8 cellular contexts compared by ENCODE assay signal in genomic region chr6:116876635-116877611, GRCh38. TPM values are rescaled to one million over a fixed set of nuclear protein-coding genes. Genes with fewer than 3 reads are reported as not detected.
DNase-seq lines count a peak whose midpoint lies in the region; ATAC-seq and TF ChIP-seq lines count a peak whose summit lies in the region.

A gene with protein sequence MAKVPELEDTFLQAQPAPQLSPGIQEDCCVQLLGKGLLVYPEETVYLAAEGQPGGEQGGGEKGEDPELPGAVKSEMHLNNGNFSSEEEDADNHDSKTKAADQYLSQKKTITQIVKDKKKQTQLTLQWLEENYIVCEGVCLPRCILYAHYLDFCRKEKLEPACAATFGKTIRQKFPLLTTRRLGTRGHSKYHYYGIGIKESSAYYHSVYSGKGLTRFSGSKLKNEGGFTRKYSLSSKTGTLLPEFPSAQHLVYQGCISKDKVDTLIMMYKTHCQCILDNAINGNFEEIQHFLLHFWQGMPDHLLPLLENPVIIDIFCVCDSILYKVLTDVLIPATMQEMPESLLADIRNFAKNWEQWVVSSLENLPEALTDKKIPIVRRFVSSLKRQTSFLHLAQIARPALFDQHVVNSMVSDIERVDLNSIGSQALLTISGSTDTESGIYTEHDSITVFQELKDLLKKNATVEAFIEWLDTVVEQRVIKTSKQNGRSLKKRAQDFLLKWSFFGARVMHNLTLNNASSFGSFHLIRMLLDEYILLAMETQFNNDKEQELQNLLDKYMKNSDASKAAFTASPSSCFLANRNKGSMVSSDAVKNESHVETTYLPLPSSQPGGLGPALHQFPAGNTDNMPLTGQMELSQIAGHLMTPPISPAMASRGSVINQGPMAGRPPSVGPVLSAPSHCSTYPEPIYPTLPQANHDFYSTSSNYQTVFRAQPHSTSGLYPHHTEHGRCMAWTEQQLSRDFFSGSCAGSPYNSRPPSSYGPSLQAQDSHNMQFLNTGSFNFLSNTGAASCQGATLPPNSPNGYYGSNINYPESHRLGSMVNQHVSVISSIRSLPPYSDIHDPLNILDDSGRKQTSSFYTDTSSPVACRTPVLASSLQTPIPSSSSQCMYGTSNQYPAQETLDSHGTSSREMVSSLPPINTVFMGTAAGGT (plus strand): TSS chr6:116877242. CDS start chr6:116877276, 34 bp downstream.

- H3K79me2 ChIP-seq in OCI-LY7 (ENCODE audit: insufficient read depth, low read depth, low read length), result no peaks in the 10 kb centered on the region

- no peaks in the 10 kb centered on the region for H3K36me3 Mint-ChIP-seq in Caco-2 (ENCODE audit: insufficient read depth, unreplicated experiment)
- peaks cover 0 to 8% (median 0%) of the 10 kb centered on the region in 5 donors for H3K36me3 Mint-ChIP-seq in naive thymus-derived CD4-positive, alpha-beta T cell

- H3K4me3 Mint-ChIP-seq in Caco-2 (ENCODE audit: unreplicated experiment), result peak within 1 kb of the TSS; percentile 88
- peak within 1 kb of the TSS; percentile 21 to 73 (median 54) for H3K4me3 Mint-ChIP-seq in naive thymus-derived CD4-positive, alpha-beta T cell

- H3K4me1 ChIP-seq in Caco-2 (peaks cover 4% of the 10 kb centered on the region; the same call in 1 of the 2 replicates), HUES6 (ENCODE audit: control insufficient read depth, insufficient read depth, low read length) (0 out of 2 replicates have a peak, but pooled peaks cover 2% of the 10 kb centered on the region), duodenal mucosa (ENCODE audit: control insufficient read depth in 1 of 2, insufficient read depth in 2 of 2, low read length in 2 of 2) (no peaks in the 10 kb centered on the region), OCI-LY7 (ENCODE audit: insufficient read depth, low read length, poor library complexity, severe bottlenecking) (no peaks in the 10 kb centered on the region)
- H3K4me1 ChIP-seq in naive thymus-derived CD4-positive, alpha-beta T cell (ENCODE audit: control insufficient read depth in 2 of 2, insufficient read depth in 2 of 2, low read length in 2 of 2), result no peaks in the 10 kb centered on the region

- no TSS peak for BruUV-seq in Caco-2 (replicated peaks; lab: Mats Ljungman, UMichigan)
- no TSS peak for BruUV-seq in OCI-LY7 (replicated peaks; lab: Mats Ljungman, UMichigan)

- CTCF ChIA-PET in Caco-2 (lab: Charles Lee) (no interaction called here), OCI-LY7 (lab: Charles Lee; ENCODE audit: unreplicated experiment) (interaction anchor here (0.5 kb wide), 1 partner anchor 87 kb away, joined by 3 read pairs; no protein-coding TSS in a partner anchor)
- CTCF ChIA-PET in naive thymus-derived CD4-positive, alpha-beta T cell (lab: Charles Lee), result no interaction called here

- no peaks in the 10 kb centered on the region for H4K20me1 ChIP-seq in OCI-LY7 (ENCODE audit: insufficient read depth, low read length)

- H3K27ac ChIP-seq in HUES6 (ENCODE audit: low read depth, low read length) (no peak within 1 kb of the TSS), duodenal mucosa (ENCODE audit: low read depth, low read length) (no peak within 1 kb of the TSS), OCI-LY7 (ENCODE audit: low read depth, low read length, poor library complexity, severe bottlenecking) (no peak within 1 kb of the TSS)
- H3K27ac ChIP-seq in naive thymus-derived CD4-positive, alpha-beta T cell (ENCODE audit: low read depth, low read length), result no peak within 1 kb of the TSS

- peaks cover 1% of the 10 kb centered on the region for H3K27me3 ChIP-seq in Caco-2 (replicated peaks; ENCODE audit: control insufficient read depth, insufficient read depth, low read length)
- peaks cover 60% of the 10 kb centered on the region for H3K27me3 ChIP-seq in HUES6 (ENCODE audit: control insufficient read depth, insufficient read depth, low read length)
- peaks cover 24 to 37% of the 10 kb centered on the region in 2 donors for H3K27me3 ChIP-seq in duodenal mucosa (ENCODE audit: control insufficient read depth in 1 of 2, insufficient read depth in 2 of 2, low read length in 2 of 2)
- H3K27me3 ChIP-seq in naive thymus-derived CD4-positive, alpha-beta T cell (ENCODE audit: control insufficient read depth in 2 of 2, insufficient read depth in 2 of 2, low read length in 2 of 2), result peaks cover 0 to 4% of the 10 kb centered on the region in 2 donors

- no peaks in the 10 kb centered on the region for H3K9me3 ChIP-seq in Caco-2
- H3K9me3 ChIP-seq in HUES6 (ENCODE audit: control insufficient read depth, insufficient read depth, low read depth, low read length), result peaks cover 8% of the 10 kb centered on the region
- no peaks in the 10 kb centered on the region for H3K9me3 ChIP-seq in duodenal mucosa (ENCODE audit: control insufficient read depth in 1 of 2, low read length in 2 of 2)
- H3K9me3 ChIP-seq in naive thymus-derived CD4-positive, alpha-beta T cell (ENCODE audit: control insufficient read depth in 2 of 3, low read length in 3 of 3), result no peaks in the 10 kb centered on the region
- H3K9me3 ChIP-seq in OCI-LY7 (ENCODE audit: low read length), result no peaks in the 10 kb centered on the region

- no peak for ATAC-seq in naive thymus-derived CD4-positive, alpha-beta T cell
- ATAC-seq in GM19463 (IDR thresholded peaks at IDR 0.05; ENCODE audit: unreplicated experiment), result no peak

- in situ Hi-C loops in KBM-7 (cut with MboI; ENCODE audit: low pct_unique_long_range_greater_than_20kb, low sequenced_read_pairs), result no loop called here

- intact Hi-C loops in Caco-2 (cut with micrococcal nuclease; ENCODE audit: unreplicated experiment) (loop anchor here (1.0 kb wide), 1 partner anchor 92 kb away; no protein-coding TSS in a partner anchor), OCI-LY7 (cut with micrococcal nuclease; ENCODE audit: unreplicated experiment) (no loop called here)
- intact Hi-C loops in naive thymus-derived CD4-positive, alpha-beta T cell (cut with micrococcal nuclease), result no loop called here

- no peaks in the 10 kb centered on the region for H3K4me1 Mint-ChIP-seq in Caco-2 (ENCODE audit: low read depth, unreplicated experiment)
- H3K4me1 Mint-ChIP-seq in naive thymus-derived CD4-positive, alpha-beta T cell, result peaks cover 5 to 17% (median 11%) of the 10 kb centered on the region in 7 donors

- TF ChIP-seq CTCF in Caco-2 (IDR thresholded peaks at IDR 0.05; ENCODE audit: insufficient read depth in 1 of 2, low read depth in 1 of 2, low read length in 1 of 2, severe bottlenecking in 1 of 2, unreplicated experiment in 1 of 2) (no peak), OCI-LY7 (conservative IDR thresholded peaks at IDR 0.05; ENCODE audit: low read length) (no peak)

- peaks cover 3% of the 10 kb centered on the region for H3K27me3 Mint-ChIP-seq in Caco-2 (ENCODE audit: insufficient read depth, unreplicated experiment)
- H3K27me3 Mint-ChIP-seq in naive thymus-derived CD4-positive, alpha-beta T cell, result peaks cover 34 to 58% (median 43%) of the 10 kb centered on the region in 5 donors

- H2AFZ ChIP-seq in OCI-LY7 (ENCODE audit: low read length), result no peak within 1 kb of the TSS

- no peak within 1 kb of the TSS for H3K4me2 ChIP-seq in OCI-LY7 (ENCODE audit: low read length)

- no peak within 1 kb of the TSS for H3K9ac ChIP-seq in HUES6 (ENCODE audit: low read length)
- H3K9ac ChIP-seq in duodenal mucosa (ENCODE audit: low read depth in 1 of 2, low read length in 2 of 2), result peak within 1 kb of the TSS in 1 of 2 donors; percentile 6

- H3K4me3 ChIP-seq in Caco-2 (ENCODE audit: low read depth, low read length) (peak within 1 kb of the TSS; percentile 53), HUES6 (ENCODE audit: low read depth, low read length) (peak within 1 kb of the TSS; percentile 89), duodenal mucosa (ENCODE audit: low read depth in 1 of 2, low read length in 2 of 2) (peak within 1 kb of the TSS; percentile 22 to 50), OCI-LY7 (ENCODE audit: low read depth, low read length, poor library complexity, severe bottlenecking) (no peak within 1 kb of the TSS)
- H3K4me3 ChIP-seq in naive thymus-derived CD4-positive, alpha-beta T cell (ENCODE audit: low read length), result no peak within 1 kb of the TSS

- no peak within 1 kb of the TSS for H3K27ac Mint-ChIP-seq in Caco-2 (ENCODE audit: unreplicated experiment)
- no peak within 1 kb of the TSS for H3K27ac Mint-ChIP-seq in naive thymus-derived CD4-positive, alpha-beta T cell

- H3K9me2 ChIP-seq in OCI-LY7 (ENCODE audit: insufficient read depth, low read length), result no peaks in the 10 kb centered on the region

- DNase-seq in Caco-2, result peak; percentile 38 to 51
- no peak for DNase-seq in naive thymus-derived CD4-positive, alpha-beta T cell
- DNase-seq in OCI-LY7 (ENCODE audit: low spot score), result no peak
- DNase-seq in KBM-7, result no peak
- DNase-seq in UCSD-AML1 (lab: John Stamatoyannopoulos, UW; ENCODE audit: unreplicated experiment), result no peak

- H3K36me3 ChIP-seq in Caco-2 (ENCODE audit: control insufficient read depth, insufficient read depth, low read length) (no peaks in the 10 kb centered on the region), HUES6 (ENCODE audit: control insufficient read depth, insufficient read depth, low read length) (no peaks in the 10 kb centered on the region), duodenal mucosa (ENCODE audit: control insufficient read depth in 1 of 2, insufficient read depth in 2 of 2, low read length in 2 of 2) (no peaks in the 10 kb centered on the region), OCI-LY7 (ENCODE audit: insufficient read depth, low read length) (no peaks in the 10 kb centered on the region)
- H3K36me3 ChIP-seq in naive thymus-derived CD4-positive, alpha-beta T cell (ENCODE audit: control insufficient read depth in 2 of 3, insufficient read depth in 3 of 3, low read length in 3 of 3), result no peaks in the 10 kb centered on the region

- POLR2A ChIA-PET in Caco-2 (lab: Charles Lee), result no interaction called here
- POLR2A ChIA-PET in naive thymus-derived CD4-positive, alpha-beta T cell (lab: Charles Lee), result no interaction called here
- POLR2A ChIA-PET in OCI-LY7 (lab: Charles Lee), result interaction anchor here (0.7 kb wide), 1 partner anchor 1970 kb away, joined by 3 read pairs; no protein-coding TSS in a partner anchor

- H3K9me3 Mint-ChIP-seq in Caco-2 (ENCODE audit: unreplicated experiment), result no peaks in the 10 kb centered on the region
- H3K9me3 Mint-ChIP-seq in naive thymus-derived CD4-positive, alpha-beta T cell, result peaks cover 0 to 10% (median 5%) of the 10 kb centered on the region in 11 donors

RNA-seq across cellular contexts. Expression of the gene that starts here (rescaled TPM):
- 1.3 and 1.5 TPM in 2 replicates for total RNA-seq in Caco-2 (2022)
- not detected for total RNA-seq in naive thymus-derived CD4-positive, alpha-beta T cell
- not detected for polyA plus RNA-seq in naive thymus-derived CD4-positive, alpha-beta T cell
- total RNA-seq in OCI-LY7 (2014; rRNA removed; shearing (Covaris generic)), result not detected in 2 replicates
- not detected in 2 replicates for total RNA-seq in OCI-LY7 (2022)

Comparison
In these comparisons a context has a peak if more than half of its experiments do, and no peak if none do; other contexts are left out.
1. DNase-seq: peak in Caco-2 (2 of 2); none in naive thymus-derived CD4-positive, alpha-beta T cell (0 of 9), OCI-LY7 (single experiment), KBM-7 (single experiment) and UCSD-AML1 (single experiment).
2. H3K4me3 ChIP-seq: peak in Caco-2 (single experiment), HUES6 (single experiment) and duodenal mucosa (2 of 2); none in naive thymus-derived CD4-positive, alpha-beta T cell (single experiment) and OCI-LY7 (single experiment).